In genomic region chr18:25496544-25496943, GRCh38 we compare ENCODE assay signal across 3 cellular contexts.
TF ChIP-seq lines count a peak whose summit lies in the region.

No MANE protein-coding gene starts in this region.

TF ChIP-seq in HepG2, 621 proteins besides CTCF, POLR2A, EP300 and RAD21:
- peak; percentile 87 for TF ChIP-seq ATF7 (IDR thresholded peaks at IDR 0.05)
- no peak for TF ChIP-seq ATF7 (CRISPR knock-in tag; IDR thresholded peaks at IDR 0.05)
- TF ChIP-seq ZNF235 (CRISPR knock-in tag; IDR thresholded peaks at IDR 0.05; ENCODE audit: borderline replicate concordance) = no peak

TF ChIP-seq in IMR-90, 13 proteins besides CTCF, POLR2A, EP300 and RAD21:
- no peak for TF ChIP-seq MAZ (IDR thresholded peaks at IDR 0.05; ENCODE audit: borderline replicate concordance, low read depth, low read length)
- no peak for TF ChIP-seq NFE2L2 (IDR thresholded peaks at IDR 0.05; ENCODE audit: low read depth, low read length)
- TF ChIP-seq USF2 (IDR thresholded peaks at IDR 0.05; ENCODE audit: low read depth, low read length) = no peak
- TF ChIP-seq BHLHE40 (IDR thresholded peaks at IDR 0.05; ENCODE audit: low read depth, low read length) = no peak
- TF ChIP-seq MAFK (IDR thresholded peaks at IDR 0.05; ENCODE audit: low read depth, low read length) = no peak
- TF ChIP-seq ELK1 (IDR thresholded peaks at IDR 0.05; ENCODE audit: borderline replicate concordance, low read depth, low read length) = no peak
- no peak for TF ChIP-seq RCOR1 (IDR thresholded peaks at IDR 0.05; ENCODE audit: insufficient replicate concordance, low read length)
- no peak for TF ChIP-seq SMC3 (IDR thresholded peaks at IDR 0.05; ENCODE audit: low read depth, low read length)
- TF ChIP-seq FOS (IDR thresholded peaks at IDR 0.05; ENCODE audit: low read depth, low read length) = no peak
- TF ChIP-seq CEBPB (IDR thresholded peaks at IDR 0.05; ENCODE audit: low read depth, low read length) = no peak

TF ChIP-seq in K562, 482 proteins besides CTCF, POLR2A, EP300 and RAD21:
- TF ChIP-seq CREM (IDR thresholded peaks at IDR 0.05; ENCODE audit: low read depth) = 0 out of 2 replicates have a peak, but pooled peaks have one; percentile 7
- TF ChIP-seq, protein P1, sequence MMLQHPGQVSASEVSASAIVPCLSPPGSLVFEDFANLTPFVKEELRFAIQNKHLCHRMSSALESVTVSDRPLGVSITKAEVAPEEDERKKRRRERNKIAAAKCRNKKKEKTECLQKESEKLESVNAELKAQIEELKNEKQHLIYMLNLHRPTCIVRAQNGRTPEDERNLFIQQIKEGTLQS (IDR thresholded peaks at IDR 0.05) = peak; percentile 75
- TF ChIP-seq, protein P1 (CRISPR knock-in tag; conservative IDR thresholded peaks at IDR 0.05) = no peak
- no peak for TF ChIP-seq ZNF551 (CRISPR knock-in tag; IDR thresholded peaks at IDR 0.05)
- no peak for TF ChIP-seq MYBL2 (IDR thresholded peaks at IDR 0.05; ENCODE audit: low read depth)
- no peak for TF ChIP-seq MYBL2 (CRISPR knock-in tag; IDR thresholded peaks at IDR 0.05; ENCODE audit: borderline replicate concordance)
- peak; percentile 49; the same call in 1 of the 2 replicates for TF ChIP-seq ATF7 (IDR thresholded peaks at IDR 0.05)
- TF ChIP-seq FOXK2 (conservative IDR thresholded peaks at IDR 0.05 in 1 of 2, IDR thresholded peaks at IDR 0.05 in 1 of 2; ENCODE audit: low read depth in 2 of 2) = no peak
